25 cellular contexts compared by ENCODE assay signal in genomic region chr7:130975731-130976130, GRCh38.
DNase-seq lines count a peak whose midpoint lies in the region; ATAC-seq lines count a peak whose summit lies in the region.
"Had no signal": no experiment of that assay in that cellular context is flagged by ENCODE, and none has a peak within 500 bp of the region (broad histone marks: within the 10 kb centered on the region; RNA-seq: fewer than 3 reads in every experiment).

No MANE protein-coding gene starts in this region.

- CTCF ChIA-PET in CD4-positive, alpha-beta memory T cell (lab: Charles Lee; ENCODE audit: partially characterized antibody): no interaction called here

- H3K27me3 Mint-ChIP-seq in activated CD4-positive, alpha-beta T cell treated with anti-CD3 and anti-CD28 coated beads, Interleukin-2, amount 10 ng/mL, durations not matched to agents 24 days and 14 days: no peaks in the 10 kb centered on the region
- no peaks in the 10 kb centered on the region for H3K27me3 Mint-ChIP-seq in CD4-positive, alpha-beta memory T cell
- no peaks in the 10 kb centered on the region for H3K27me3 Mint-ChIP-seq in activated T-helper 17 cell treated with anti-CD3 and anti-CD28 coated beads, Interleukin-2, amount 50 U/mL, for 72 hours
- H3K27me3 Mint-ChIP-seq in natural killer cell treated with Interleukin-12 subunit alpha and Interleukin-12 subunit beta and Interleukin-15 and Interleukin-18, amount 100 ng/mL, for 72 hours: no peaks in the 10 kb centered on the region
- H3K27me3 Mint-ChIP-seq: activated CD4-positive, alpha-beta T cell treated with anti-CD3 and anti-CD28 coated beads, Interleukin-2, amount 10 ng/mL, durations not matched to agents 7 days and 5 days had no signal

- peaks cover 51% of the 10 kb centered on the region for H3K36me3 Mint-ChIP-seq in activated CD4-positive, alpha-beta T cell treated with anti-CD3 and anti-CD28 coated beads, Interleukin-2, amount 10 ng/mL, durations not matched to agents 24 days and 14 days (ENCODE audit: low read depth)
- peaks cover 36 to 60% of the 10 kb centered on the region in 2 donors for H3K36me3 Mint-ChIP-seq in CD4-positive, alpha-beta memory T cell
- H3K36me3 Mint-ChIP-seq in activated T-helper 17 cell treated with anti-CD3 and anti-CD28 coated beads, Interleukin-2, amount 50 U/mL, for 72 hours (ENCODE audit: low read depth): peaks cover 94% of the 10 kb centered on the region
- peaks cover 29% of the 10 kb centered on the region for H3K36me3 Mint-ChIP-seq in natural killer cell treated with Interleukin-12 subunit alpha and Interleukin-12 subunit beta and Interleukin-15 and Interleukin-18, amount 100 ng/mL, for 72 hours

- H3K27me3 ChIP-seq in CD4-positive, alpha-beta memory T cell (ENCODE audit: insufficient read depth, low read length): no peaks in the 10 kb centered on the region
- H3K27me3 ChIP-seq: ovary, SJCRH30, transverse colon had no signal

- no peak for ATAC-seq in activated T-helper 17 cell treated with anti-CD3 and anti-CD28 coated beads, Interleukin-2, amount 50 U/mL, for 72 hours (replicated peaks)
- peak; percentile 63 to 86 for ATAC-seq in natural killer cell treated with Interleukin-12 subunit alpha and Interleukin-12 subunit beta and Interleukin-15 and Interleukin-18, amount 100 ng/mL, for 72 hours
- no peak for ATAC-seq in GM19397 (IDR thresholded peaks at IDR 0.05; ENCODE audit: unreplicated experiment)
- ATAC-seq: Panc1, right cardiac atrium had no signal

- no peak overlapping the region for H3K4me3 Mint-ChIP-seq in activated CD4-positive, alpha-beta T cell treated with anti-CD3 and anti-CD28 coated beads, Interleukin-2, amount 10 ng/mL, durations not matched to agents 24 days and 14 days
- H3K4me3 Mint-ChIP-seq in CD4-positive, alpha-beta memory T cell: peak overlapping the region in 3 of 8 donors; percentile 28 to 61 (median 40)
- H3K4me3 Mint-ChIP-seq in activated T-helper 17 cell treated with anti-CD3 and anti-CD28 coated beads, Interleukin-2, amount 50 U/mL, for 72 hours: peak overlapping the region; percentile 83
- H3K4me3 Mint-ChIP-seq in natural killer cell treated with Interleukin-12 subunit alpha and Interleukin-12 subunit beta and Interleukin-15 and Interleukin-18, amount 100 ng/mL, for 72 hours: peak overlapping the region; percentile 70
- H3K4me3 Mint-ChIP-seq: activated CD4-positive, alpha-beta T cell treated with anti-CD3 and anti-CD28 coated beads, Interleukin-2, amount 10 ng/mL, durations not matched to agents 7 days and 5 days; nephron progenitor cell had no signal

- no peaks in the 10 kb centered on the region for H3K9me3 ChIP-seq in CD4-positive, alpha-beta memory T cell (ENCODE audit: control insufficient read depth in 1 of 2, low read length in 2 of 2)
- H3K9me3 ChIP-seq: ovary, SJCRH30, transverse colon had no signal

- H3K9me3 Mint-ChIP-seq in activated CD4-positive, alpha-beta T cell treated with anti-CD3 and anti-CD28 coated beads, Interleukin-2, amount 10 ng/mL, durations not matched to agents 24 days and 14 days: peaks cover 8% of the 10 kb centered on the region
- H3K9me3 Mint-ChIP-seq in CD4-positive, alpha-beta memory T cell: peaks cover 0 to 9% (median 0%) of the 10 kb centered on the region in 8 donors
- H3K9me3 Mint-ChIP-seq in activated T-helper 17 cell treated with anti-CD3 and anti-CD28 coated beads, Interleukin-2, amount 50 U/mL, for 72 hours: no peaks in the 10 kb centered on the region
- peaks cover 8% of the 10 kb centered on the region for H3K9me3 Mint-ChIP-seq in natural killer cell treated with Interleukin-12 subunit alpha and Interleukin-12 subunit beta and Interleukin-15 and Interleukin-18, amount 100 ng/mL, for 72 hours

- peaks cover 46% of the 10 kb centered on the region for H3K4me1 ChIP-seq in CD4-positive, alpha-beta memory T cell (ENCODE audit: insufficient read depth, low read length)
- H3K4me1 ChIP-seq: Caco-2, SJCRH30 had no signal

- peak overlapping the region; percentile 93 for H3K27ac Mint-ChIP-seq in activated CD4-positive, alpha-beta T cell treated with anti-CD3 and anti-CD28 coated beads, Interleukin-2, amount 10 ng/mL, durations not matched to agents 24 days and 14 days
- H3K27ac Mint-ChIP-seq in CD4-positive, alpha-beta memory T cell: peak overlapping the region; percentile 2 to 83 (median 23)
- peak overlapping the region; percentile 96 for H3K27ac Mint-ChIP-seq in activated T-helper 17 cell treated with anti-CD3 and anti-CD28 coated beads, Interleukin-2, amount 50 U/mL, for 72 hours
- H3K27ac Mint-ChIP-seq in natural killer cell treated with Interleukin-12 subunit alpha and Interleukin-12 subunit beta and Interleukin-15 and Interleukin-18, amount 100 ng/mL, for 72 hours: peak overlapping the region; percentile 87 to 95
- H3K27ac Mint-ChIP-seq: activated CD4-positive, alpha-beta T cell treated with anti-CD3 and anti-CD28 coated beads, Interleukin-2, amount 10 ng/mL, durations not matched to agents 7 days and 5 days; nephron progenitor cell had no signal

- intact Hi-C loops in activated CD4-positive, alpha-beta T cell treated with anti-CD3 and anti-CD28 coated beads, Interleukin-2, amount 10 ng/mL, durations not matched to agents 24 days and 14 days (cut with micrococcal nuclease): loop anchor here (2.0 kb wide), 1 partner anchor 15 kb away; no protein-coding TSS in a partner anchor
- intact Hi-C loops in CD4-positive, alpha-beta memory T cell (cut with micrococcal nuclease): no loop called here

- H3K27ac ChIP-seq in CD4-positive, alpha-beta memory T cell (ENCODE audit: low read depth, low read length): no peak overlapping the region
- H3K27ac ChIP-seq: A549, KMS-11, ovary, SJCRH30, transverse colon had no signal

- DNase-seq in activated CD4-positive, alpha-beta T cell treated with anti-CD3 and anti-CD28 coated beads, Interleukin-2, amount 10 ng/mL, durations not matched to agents 24 days and 14 days: no peak
- no peak for DNase-seq in activated CD4-positive, alpha-beta T cell treated with anti-CD3 and anti-CD28 coated beads for 1 hour
- DNase-seq in CD4-positive, alpha-beta memory T cell: peak in 1 of 5 donors; percentile 13
- DNase-seq in natural killer cell treated with Interleukin-12 subunit alpha and Interleukin-12 subunit beta and Interleukin-15 and Interleukin-18, amount 100 ng/mL, for 72 hours (ENCODE audit: low spot score): no peak
- DNase-seq in LoVo (ENCODE audit: low spot score): no peak
- no peak for DNase-seq in stimulated activated CD4-positive, alpha-beta T cell treated with anti-CD3 and anti-CD28 coated beads, Interleukin-15, amount 100 ng/mL, for 24 hours
- DNase-seq: activated CD4-positive, alpha-beta T cell treated with anti-CD3 and anti-CD28 coated beads, Interleukin-2, amount 10 ng/mL, durations not matched to agents 7 days and 5 days; Caco-2; DND-41; islet precursor cell; midbrain; MV-4-11; NCI-H1694; NCI-H2171; NCI-H524; nephron progenitor cell; ovary; right cardiac atrium; SJCRH30; transverse colon had no signal

- H3K4me3 ChIP-seq in CD4-positive, alpha-beta memory T cell (ENCODE audit: low read length in 2 of 2): no peak overlapping the region
- H3K4me3 ChIP-seq: A549, ovary, SJCRH30, transverse colon had no signal

- no peaks in the 10 kb centered on the region for H3K36me3 ChIP-seq in CD4-positive, alpha-beta memory T cell (ENCODE audit: insufficient read depth, low read length)
- H3K36me3 ChIP-seq: ovary, transverse colon had no signal

- H3K4me1 Mint-ChIP-seq in activated CD4-positive, alpha-beta T cell treated with anti-CD3 and anti-CD28 coated beads, Interleukin-2, amount 10 ng/mL, durations not matched to agents 24 days and 14 days: peaks cover 36% of the 10 kb centered on the region
- peaks cover 40 to 77% (median 63%) of the 10 kb centered on the region in 4 donors for H3K4me1 Mint-ChIP-seq in CD4-positive, alpha-beta memory T cell
- peaks cover 53% of the 10 kb centered on the region for H3K4me1 Mint-ChIP-seq in activated T-helper 17 cell treated with anti-CD3 and anti-CD28 coated beads, Interleukin-2, amount 50 U/mL, for 72 hours
- H3K4me1 Mint-ChIP-seq in natural killer cell treated with Interleukin-12 subunit alpha and Interleukin-12 subunit beta and Interleukin-15 and Interleukin-18, amount 100 ng/mL, for 72 hours (ENCODE audit: low read depth in 2 of 2): peaks cover 63 to 68% of the 10 kb centered on the region in 2 donors
- H3K4me1 Mint-ChIP-seq: nephron progenitor cell had no signal

- POLR2A ChIA-PET in CD4-positive, alpha-beta memory T cell (lab: Charles Lee; ENCODE audit: partially characterized antibody): interaction anchor here (0.6 to 1.1 kb wide), 3 partner anchors 13 to 84 kb away, joined by 3 read pairs; no protein-coding TSS in a partner anchor

Comparison
In these comparisons a context has a peak if more than half of its experiments do, and no peak if none do; other contexts are left out.
1. H3K27ac Mint-ChIP-seq: peak in every context shown above with its lines; median percentile 96 in activated T-helper 17 cell treated with anti-CD3 and anti-CD28 coated beads, Interleukin-2, amount 50 U/mL, for 72 hours; 93 in activated CD4-positive, alpha-beta T cell treated with anti-CD3 and anti-CD28 coated beads, Interleukin-2, amount 10 ng/mL, durations not matched to agents 24 days and 14 days; 91 in natural killer cell treated with Interleukin-12 subunit alpha and Interleukin-12 subunit beta and Interleukin-15 and Interleukin-18, amount 100 ng/mL, for 72 hours; 23 in CD4-positive, alpha-beta memory T cell.
2. ATAC-seq: peak in natural killer cell treated with Interleukin-12 subunit alpha and Interleukin-12 subunit beta and Interleukin-15 and Interleukin-18, amount 100 ng/mL, for 72 hours (2 of 2); none in activated T-helper 17 cell treated with anti-CD3 and anti-CD28 coated beads, Interleukin-2, amount 50 U/mL, for 72 hours (single experiment) and GM19397 (single experiment).